In the genomic region with DNA sequence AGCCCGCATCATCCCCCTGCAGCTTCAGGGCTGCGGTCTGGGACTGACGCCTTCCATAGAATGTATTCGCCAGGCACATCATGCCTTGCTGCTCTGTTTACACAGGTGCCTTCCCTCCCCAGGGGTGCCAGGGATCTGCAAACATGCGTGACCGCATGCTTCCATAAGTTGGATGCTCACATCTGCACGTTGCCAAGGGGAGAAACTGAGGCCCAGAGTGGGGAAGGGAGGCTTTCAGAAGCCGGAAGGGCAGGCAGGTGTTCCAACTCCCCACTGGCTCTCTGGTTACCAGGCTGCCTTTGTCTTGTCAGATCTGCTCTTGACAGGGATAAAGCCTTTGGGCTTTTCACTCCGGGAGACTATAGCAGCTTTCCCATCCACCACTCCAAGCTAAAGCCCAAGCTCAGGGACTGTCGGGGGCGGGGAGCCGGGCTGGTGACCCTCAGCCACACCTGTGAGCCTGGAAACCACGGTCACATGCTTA, we compare ENCODE assay signal across 14 cellular contexts.
DNase-seq lines count a peak whose midpoint lies in the region; ATAC-seq and TF ChIP-seq lines count a peak whose summit lies in the region.
"Had no signal": no experiment of that assay in that cellular context is flagged by ENCODE, and none has a peak within 500 bp of the region (broad histone marks: within the 10 kb centered on the region; RNA-seq: fewer than 3 reads in every experiment).

No MANE protein-coding gene starts in this region.

- H3K27me3 ChIP-seq in foreskin keratinocyte: peaks cover 9% of the 10 kb centered on the region

- H3K4me1 ChIP-seq in foreskin keratinocyte: no peaks in the 10 kb centered on the region
- H3K4me1 ChIP-seq: A549 had no signal

- peak; percentile 91 for DNase-seq in DMS153 treated with DMSO at 0.1 percent for 48 hours (lab: John Stamatoyannopoulos, UW; ENCODE audit: unreplicated experiment)
- DNase-seq in NCI-H146 (lab: John Stamatoyannopoulos, UW): peak; percentile 98
- DNase-seq in NCI-H526 treated with DMSO at 0.1 percent for 48 hours (lab: John Stamatoyannopoulos, UW): peak; percentile 49
- peak; percentile 56 for DNase-seq in iPS-NIHi7 (ENCODE audit: extremely low spot score)
- DNase-seq in Kasumi-1 (lab: John Stamatoyannopoulos, UW): no peak
- no peak for DNase-seq in foreskin keratinocyte
- DNase-seq: CD4-positive, alpha-beta memory T cell; occipital lobe had no signal

- ATAC-seq in GM21737 (IDR thresholded peaks at IDR 0.05; ENCODE audit: unreplicated experiment): no peak
- ATAC-seq in foreskin keratinocyte: no peak
- no peak for ATAC-seq in GM18858 (IDR thresholded peaks at IDR 0.05; ENCODE audit: unreplicated experiment)
- ATAC-seq: A549, HCT116 had no signal

- no peak overlapping the region for H3K27ac ChIP-seq in foreskin keratinocyte
- H3K27ac ChIP-seq: A549, coronary artery, HL-60 had no signal

- TF ChIP-seq CTCF in foreskin keratinocyte (conservative IDR thresholded peaks at IDR 0.05): no peak

Comparison
In these comparisons a context has a peak if more than half of its experiments do, and no peak if none do; other contexts are left out.
1. DNase-seq: peak in DMS153 treated with DMSO at 0.1 percent for 48 hours (single experiment), NCI-H146 (single experiment), NCI-H526 treated with DMSO at 0.1 percent for 48 hours (single experiment) and iPS-NIHi7 (single experiment); none in Kasumi-1 (0 of 2) and foreskin keratinocyte (0 of 2).